Comparison of ENCODE assay signal across 12 cellular contexts in genomic region chr2:160022162-160022561, GRCh38. TPM values are rescaled to one million over a fixed set of nuclear protein-coding genes. Genes with fewer than 3 reads are reported as not detected.
DNase-seq lines count a peak whose midpoint lies in the region; ATAC-seq, FAIRE-seq and TF ChIP-seq lines count a peak whose summit lies in the region.
"Had no signal": no experiment of that assay in that cellular context is flagged by ENCODE, and none has a peak within 500 bp of the region (broad histone marks: within the 10 kb centered on the region; RNA-seq: fewer than 3 reads in every experiment).

No MANE protein-coding gene starts in this region.

- peak; percentile 26 for TF ChIP-seq CTCF in D721Med (IDR thresholded peaks at IDR 0.05; ENCODE audit: insufficient read depth, missing control alignments)
- peak in 1 of 2 experiments; percentile 68; a peak in 3 of 4 replicates for TF ChIP-seq CTCF in GM23338 (conservative IDR thresholded peaks at IDR 0.05; ENCODE audit: low read depth in 2 of 2)
- peak in 2 of 3 experiments; percentile 6 to 34 for TF ChIP-seq CTCF in keratinocyte (optimal IDR thresholded peaks at IDR 0.05 in 1 of 3, IDR thresholded peaks at IDR 0.05 in 1 of 3, conservative IDR thresholded peaks at IDR 0.05 in 1 of 3; ENCODE audit: extremely low read depth in 1 of 3, insufficient read depth in 2 of 3, low read length in 3 of 3)
- TF ChIP-seq CTCF in GM13976 (IDR thresholded peaks at IDR 0.05; ENCODE audit: borderline replicate concordance, control extremely low read depth, extremely low read depth, insufficient read depth, missing control alignments): no peak

- H3K27me3 ChIP-seq in GM23338 (ENCODE audit: insufficient read depth) (no peaks in the 10 kb centered on the region), keratinocyte (ENCODE audit: control insufficient read depth, extremely low read depth, insufficient read depth, low read length) (no peaks in the 10 kb centered on the region)

- H3K27ac ChIP-seq in GM23338 (ENCODE audit: low read depth) (no peak overlapping the region), keratinocyte (ENCODE audit: control insufficient read depth, insufficient read depth, low read length) (no peak overlapping the region)
- H3K27ac ChIP-seq: thoracic aorta had no signal

- H3K4me3 ChIP-seq in GM23338: no peak overlapping the region
- no peak overlapping the region for H3K4me3 ChIP-seq in keratinocyte (ENCODE audit: control insufficient read depth in 2 of 3, extremely low read depth in 1 of 3, insufficient read depth in 2 of 3, low read depth in 1 of 3, low read length in 3 of 3)
- H3K4me3 ChIP-seq: thoracic aorta had no signal

- no peaks in the 10 kb centered on the region for H3F3A ChIP-seq in GM23338 (replicated peaks; ENCODE audit: low read depth)

- in situ Hi-C loops in SK-MEL-5 (cut with HindIII; ENCODE audit: low pct_unique_long_range_greater_than_20kb, low sequenced_read_pairs): no loop called here
- in situ Hi-C loops in GM13976 (cut with MboI; ENCODE audit: low sequenced_read_pairs, unreplicated experiment): no loop called here

- peaks cover 1% of the 10 kb centered on the region for H3K27me3 Mint-ChIP-seq in GM23338 (ENCODE audit: insufficient read depth, low read depth, poor library complexity)
- H3K27me3 Mint-ChIP-seq in natural killer cell treated with Interleukin-12 subunit alpha and Interleukin-12 subunit beta and Interleukin-15 and Interleukin-18, amount 100 ng/mL, for 72 hours: peaks cover 9 to 27% of the 10 kb centered on the region in 2 donors
- H3K27me3 Mint-ChIP-seq: naive B cell had no signal

- H3K4me1 ChIP-seq in GM23338 (ENCODE audit: insufficient read depth) (no peaks in the 10 kb centered on the region), keratinocyte (ENCODE audit: control insufficient read depth, extremely low read depth, insufficient read depth, low read length) (no peaks in the 10 kb centered on the region)

- no peak overlapping the region for H3K9ac ChIP-seq in keratinocyte (ENCODE audit: control insufficient read depth, extremely low read depth, insufficient read depth, low read length)

- no peaks in the 10 kb centered on the region for H3K9me2 ChIP-seq in GM23338 (ENCODE audit: insufficient read depth)

- dilution Hi-C loops in keratinocyte (cut with MboI; ENCODE audit: extremely low pct_ligation_motif_present, low sequenced_read_pairs): no loop called here

- no peak overlapping the region for H3K4me3 Mint-ChIP-seq in GM23338
- H3K4me3 Mint-ChIP-seq in natural killer cell treated with Interleukin-12 subunit alpha and Interleukin-12 subunit beta and Interleukin-15 and Interleukin-18, amount 100 ng/mL, for 72 hours: no peak overlapping the region
- H3K4me3 Mint-ChIP-seq: naive B cell had no signal

- FAIRE-seq in D721Med (lab: Jason Lieb, UNC) (no peak), keratinocyte (lab: Jason Lieb, UNC) (no peak)

- no peaks in the 10 kb centered on the region for H3K9me1 ChIP-seq in keratinocyte (ENCODE audit: control insufficient read depth, extremely low read depth, insufficient read depth, low read length)

- DNase-seq in D721Med (ENCODE audit: insufficient read length, low spot score) (no peak), GM23338 (ENCODE audit: low spot score) (peak; percentile 59), SK-MEL-5 (ENCODE audit: low read depth, low spot score) (peak; percentile 26), keratinocyte (ENCODE audit: low read depth, low spot score) (no peak), NCI-H1436 (lab: John Stamatoyannopoulos, UW) (no peak), GM13976 (ENCODE audit: low spot score) (no peak)
- no peak for DNase-seq in natural killer cell treated with Interleukin-12 subunit alpha and Interleukin-12 subunit beta and Interleukin-15 and Interleukin-18, amount 100 ng/mL, for 72 hours (ENCODE audit: low spot score)
- DNase-seq: naive B cell, NCI-H1105 had no signal

- peaks cover 2% of the 10 kb centered on the region; the same call in 1 of the 3 replicates for H3K36me3 Mint-ChIP-seq in GM23338 (ENCODE audit: low read depth)
- H3K36me3 Mint-ChIP-seq in natural killer cell treated with Interleukin-12 subunit alpha and Interleukin-12 subunit beta and Interleukin-15 and Interleukin-18, amount 100 ng/mL, for 72 hours: peaks cover 6% of the 10 kb centered on the region

- H3K79me2 ChIP-seq in GM23338 (replicated peaks; ENCODE audit: insufficient read depth) (no peaks in the 10 kb centered on the region), keratinocyte (ENCODE audit: control insufficient read depth, insufficient read depth, low read length) (no peaks in the 10 kb centered on the region)

- H4K20me1 ChIP-seq in GM23338 (replicated peaks; ENCODE audit: insufficient read depth): no peaks in the 10 kb centered on the region
- H4K20me1 ChIP-seq in keratinocyte (ENCODE audit: control insufficient read depth, extremely low read depth, insufficient read depth, low read length): no peaks in the 10 kb centered on the region

- H3K36me3 ChIP-seq in GM23338 (ENCODE audit: insufficient read depth) (no peaks in the 10 kb centered on the region), keratinocyte (ENCODE audit: control insufficient read depth in 2 of 2, extremely low read depth in 1 of 2, insufficient read depth in 2 of 2, low read length in 2 of 2) (peaks cover 4 to 10% of the 10 kb centered on the region in 2 experiments)

- H3K4me1 Mint-ChIP-seq in GM23338: no peaks in the 10 kb centered on the region
- no peaks in the 10 kb centered on the region for H3K4me1 Mint-ChIP-seq in natural killer cell treated with Interleukin-12 subunit alpha and Interleukin-12 subunit beta and Interleukin-15 and Interleukin-18, amount 100 ng/mL, for 72 hours (ENCODE audit: low read depth in 2 of 2)
- H3K4me1 Mint-ChIP-seq: naive B cell had no signal

- H2AFZ ChIP-seq in GM23338 (no peak overlapping the region), keratinocyte (ENCODE audit: control insufficient read depth, low read length) (no peak overlapping the region)

- H3K9me3 ChIP-seq in keratinocyte (ENCODE audit: control insufficient read depth, low read depth, low read length): no peaks in the 10 kb centered on the region
- H3K9me3 ChIP-seq: thoracic aorta had no signal

- ATAC-seq in GM23338 (no peak), GM19328 (IDR thresholded peaks at IDR 0.05; ENCODE audit: unreplicated experiment) (no peak)
- ATAC-seq in natural killer cell treated with Interleukin-12 subunit alpha and Interleukin-12 subunit beta and Interleukin-15 and Interleukin-18, amount 100 ng/mL, for 72 hours: no peak
- ATAC-seq: activated CD4-positive, CD25-positive, alpha-beta regulatory T cell treated with anti-CD3 and anti-CD28 coated beads, Interleukin-2, amount 50 U/mL, for 24 hours had no signal

- no peak overlapping the region for H3K27ac Mint-ChIP-seq in GM23338
- no peak overlapping the region for H3K27ac Mint-ChIP-seq in natural killer cell treated with Interleukin-12 subunit alpha and Interleukin-12 subunit beta and Interleukin-15 and Interleukin-18, amount 100 ng/mL, for 72 hours
- H3K27ac Mint-ChIP-seq: naive B cell had no signal

- H3K4me2 ChIP-seq in GM23338: no peak overlapping the region
- no peak overlapping the region for H3K4me2 ChIP-seq in keratinocyte (ENCODE audit: control insufficient read depth, extremely low read depth, insufficient read depth, low read depth, low read length)

- peaks cover 6% of the 10 kb centered on the region; the same call in 2 of the 3 replicates for H3K9me3 Mint-ChIP-seq in GM23338
- H3K9me3 Mint-ChIP-seq in natural killer cell treated with Interleukin-12 subunit alpha and Interleukin-12 subunit beta and Interleukin-15 and Interleukin-18, amount 100 ng/mL, for 72 hours: no peaks in the 10 kb centered on the region

TF ChIP-seq in GM23338, 12 proteins besides CTCF, POLR2A, EP300 and RAD21 (continues in another document):
- no peak for TF ChIP-seq EZH2phosphoT487 (IDR thresholded peaks at IDR 0.05; ENCODE audit: unreplicated experiment)

RNA-seq across cellular contexts. Expression of gene PLA2R1, which starts 40.3 kb away (rescaled TPM):
- total RNA-seq in GM23338 (2014; rRNA removed; shearing (Covaris generic)): 0.78 and 1.2 TPM in 2 replicates
- polyA plus RNA-seq in GM23338 (2016; fragmentation: Nextera tagmentation; extraction: Ambion mirVana): 0.37 and 0.57 TPM in 2 replicates
- total RNA-seq in SK-MEL-5 (2014; rRNA removed; shearing (Covaris generic)): 0.11 TPM in 1 of 2 replicates, not detected in the other
- not detected in 2 replicates for polyA plus RNA-seq in SK-MEL-5 (2015; cell fraction: cytosol; rRNA removed)
- not detected in 2 replicates for polyA plus RNA-seq in SK-MEL-5 (2015; cell fraction: nucleus; rRNA removed)
- polyA plus RNA-seq in keratinocyte: 7.6 to 13.2 TPM (median 12.3 TPM) in 3 replicates
- 9.3 TPM for polyA plus RNA-seq in keratinocyte (2011; ENCODE audit: low read depth)
- 2.8 and 4.1 TPM in 2 replicates for polyA plus RNA-seq in keratinocyte (2011; cell fraction: cytosol; rRNA removed)
- 19.0 and 20.2 TPM in 2 replicates for polyA plus RNA-seq in keratinocyte (2011; cell fraction: nucleus; rRNA removed)
- polyA plus RNA-seq in keratinocyte (2012; ENCODE audit: low replicate concordance): 6.6 and 8.5 TPM in 2 replicates
- polyA minus RNA-seq in keratinocyte: 1.7 to 15.0 TPM (median 13.4 TPM) in 3 replicates
- 6.1 TPM for polyA minus RNA-seq in keratinocyte (2011; cell fraction: cytosol; rRNA and poly(A)+ RNA removed)
- 14.7 and 37.3 TPM in 2 replicates for polyA minus RNA-seq in keratinocyte (2011; cell fraction: nucleus; rRNA and poly(A)+ RNA removed)
- total RNA-seq in natural killer cell treated with Interleukin-12 subunit alpha and Interleukin-12 subunit beta and Interleukin-15 and Interleukin-18, amount 100 ng/mL, for 72 hours: not detected

Comparison
In these comparisons a context has a peak if more than half of its experiments do, and no peak if none do; other contexts are left out.
1. DNase-seq: peak in GM23338 (single experiment) and SK-MEL-5 (single experiment); none in D721Med (single experiment), keratinocyte (single experiment), NCI-H1436 (single experiment), GM13976 (single experiment) and natural killer cell treated with Interleukin-12 subunit alpha and Interleukin-12 subunit beta and Interleukin-15 and Interleukin-18, amount 100 ng/mL, for 72 hours (single experiment).